8 cellular contexts compared by ENCODE assay signal in genomic region chr3:59052803-59053411, GRCh38. TPM values are rescaled to one million over a fixed set of nuclear protein-coding genes. Genes with fewer than 3 reads are reported as not detected.
DNase-seq lines count a peak whose midpoint lies in the region; ATAC-seq and TF ChIP-seq lines count a peak whose summit lies in the region.

No MANE protein-coding gene starts in this region.

- H3K27ac Mint-ChIP-seq in type B pancreatic cell: no peak overlapping the region
- H3K27ac Mint-ChIP-seq in activated naive CD4-positive, alpha-beta T cell treated with anti-CD3 and anti-CD28 coated beads, Interleukin-2, amount 50 U/mL, for 72 hours: no peak overlapping the region

- H3K36me3 ChIP-seq in OCI-LY3 (replicated peaks; ENCODE audit: low read depth, low read length): no peaks in the 10 kb centered on the region

- no peaks in the 10 kb centered on the region for H3K27me3 ChIP-seq in AG04450 (ENCODE audit: control insufficient read depth, insufficient read depth, low read length)
- H3K27me3 ChIP-seq in OCI-LY3 (ENCODE audit: low read depth, low read length): peaks cover 6% of the 10 kb centered on the region; the same call in 1 of the 2 replicates

- H4K20me1 ChIP-seq in OCI-LY3 (ENCODE audit: insufficient read depth, low read length): no peaks in the 10 kb centered on the region

- no peak overlapping the region for H3K9ac ChIP-seq in OCI-LY3 (ENCODE audit: low read length)

- no peaks in the 10 kb centered on the region for H3K36me3 Mint-ChIP-seq in type B pancreatic cell
- H3K36me3 Mint-ChIP-seq in activated naive CD4-positive, alpha-beta T cell treated with anti-CD3 and anti-CD28 coated beads, Interleukin-2, amount 50 U/mL, for 72 hours: no peaks in the 10 kb centered on the region

- H3K27ac ChIP-seq in AG04450 (ENCODE audit: low read depth, low read length) (no peak overlapping the region), OCI-LY3 (ENCODE audit: low read length) (no peak overlapping the region)

- no peaks in the 10 kb centered on the region for H3K4me1 ChIP-seq in OCI-LY3 (ENCODE audit: low read length)

- H3K4me1 Mint-ChIP-seq in type B pancreatic cell (ENCODE audit: unreplicated experiment): peaks cover 14% of the 10 kb centered on the region

- H3K9me3 ChIP-seq in AG04450 (ENCODE audit: control insufficient read depth, insufficient read depth, low read length) (peaks cover 3% of the 10 kb centered on the region; the same call in 1 of the 2 replicates), OCI-LY3 (ENCODE audit: insufficient read depth, low read length) (no peaks in the 10 kb centered on the region)

- DNase-seq in AG04450 (ENCODE audit: low read depth, low spot score): peak; percentile 3
- peak; percentile 22 for DNase-seq in GM10248 (ENCODE audit: extremely low spot score)
- DNase-seq in fibroblast of gingiva (ENCODE audit: low read depth): peak; percentile 34
- no peak for DNase-seq in type B pancreatic cell (ENCODE audit: extremely low spot score, unreplicated experiment)
- no peak for DNase-seq in foreskin melanocyte
- DNase-seq in activated naive CD4-positive, alpha-beta T cell treated with anti-CD3 and anti-CD28 coated beads, Interleukin-2, amount 50 U/mL, for 72 hours (ENCODE audit: low spot score in 2 of 2): no peak

- H3K27me3 Mint-ChIP-seq in type B pancreatic cell: no peaks in the 10 kb centered on the region

- CTCF ChIA-PET in AG04450 (lab: Charles Lee) (interaction anchor here (0.6 to 4.4 kb wide), 27 partner anchors 10 to 716 kb away, joined by 3 to 51 read pairs (median 5); no protein-coding TSS in a partner anchor), GM10248 (lab: Yijun Ruan, JAX) (interaction anchor here (0.6 to 3.6 kb wide), 20 partner anchors 10 to 427 kb away, joined by 3 to 32 read pairs (median 3); no protein-coding TSS in a partner anchor)

- no peak overlapping the region for H3K4me3 Mint-ChIP-seq in type B pancreatic cell

- POLR2A ChIA-PET in AG04450 (lab: Yijun Ruan, JAX) (no interaction called here), GM10248 (lab: Yijun Ruan, JAX) (no interaction called here)

- H3K4me2 ChIP-seq in OCI-LY3 (ENCODE audit: low read length): no peak overlapping the region

- H2AFZ ChIP-seq in OCI-LY3 (ENCODE audit: low read depth, low read length): no peak overlapping the region

- H3K9me3 Mint-ChIP-seq in type B pancreatic cell: no peaks in the 10 kb centered on the region
- H3K9me3 Mint-ChIP-seq in activated naive CD4-positive, alpha-beta T cell treated with anti-CD3 and anti-CD28 coated beads, Interleukin-2, amount 50 U/mL, for 72 hours: no peaks in the 10 kb centered on the region

- H3K79me2 ChIP-seq in OCI-LY3 (ENCODE audit: low read length): no peaks in the 10 kb centered on the region

- TF ChIP-seq CTCF in AG04450 (IDR thresholded peaks at IDR 0.05; ENCODE audit: low read depth, low read length) (peak; percentile 76), GM10248 (IDR thresholded peaks at IDR 0.05; ENCODE audit: control extremely low read depth, extremely low read depth, low read depth, missing control alignments) (peak; percentile 47), OCI-LY3 (IDR thresholded peaks at IDR 0.05; ENCODE audit: low read depth, low read length) (peak; percentile 66), type B pancreatic cell (conservative IDR thresholded peaks at IDR 0.05) (peak; percentile 72)

- no peak for ATAC-seq in HG03520 (IDR thresholded peaks at IDR 0.05; ENCODE audit: unreplicated experiment)
- ATAC-seq in activated naive CD4-positive, alpha-beta T cell treated with anti-CD3 and anti-CD28 coated beads, Interleukin-2, amount 50 U/mL, for 72 hours: no peak

- H3K4me3 ChIP-seq in AG04450 (ENCODE audit: low read depth, low read length): no peak overlapping the region
- H3K4me3 ChIP-seq in OCI-LY3 (ENCODE audit: low read length): no peak overlapping the region

RNA-seq across cellular contexts. Expression of gene CFAP20DC, which starts 3.1 kb away (rescaled TPM):
- polyA plus RNA-seq in AG04450 (2011; rRNA removed): 2.1 and 3.5 TPM in 2 replicates
- polyA minus RNA-seq in AG04450 (2011; rRNA and poly(A)+ RNA removed): 1.1 and 1.4 TPM in 2 replicates
- total RNA-seq in type B pancreatic cell (ENCODE audit: low replicate concordance): 4.7 and 5.2 TPM in 2 replicates
- 1 to 10 TPM; 2.6 to 2.7 TPM for total RNA-seq in activated naive CD4-positive, alpha-beta T cell treated with anti-CD3 and anti-CD28 coated beads, Interleukin-2, amount 50 U/mL, for 72 hours

Comparison
In these comparisons a context has a peak if more than half of its experiments do, and no peak if none do; other contexts are left out.
1. DNase-seq: peak in AG04450 (single experiment), GM10248 (single experiment) and fibroblast of gingiva (single experiment); none in type B pancreatic cell (single experiment), foreskin melanocyte (single experiment) and activated naive CD4-positive, alpha-beta T cell treated with anti-CD3 and anti-CD28 coated beads, Interleukin-2, amount 50 U/mL, for 72 hours (0 of 2).
2. Peak in every context shown above with its lines, with median percentiles within 50 percentile points of each other: CTCF ChIP-seq.